In genomic region chr3:13480340-13481318, GRCh38 we compare ENCODE assay signal across 8 cellular contexts. TPM values are rescaled to one million over a fixed set of nuclear protein-coding genes. Genes with fewer than 3 reads are reported as not detected.
A peak's percentile ranks its signal among the peaks of the same experiment; 100 is the strongest.
DNase-seq lines count a peak whose midpoint lies in the region; ATAC-seq, FAIRE-seq and TF ChIP-seq lines count a peak whose summit lies in the region.

No MANE protein-coding gene starts in this region.

- H3K27me3 ChIP-seq in CD8-positive, alpha-beta memory T cell (ENCODE audit: insufficient read depth, low read length, poor library complexity, severe bottlenecking): no peaks in the 10 kb centered on the region
- H3K27me3 ChIP-seq in RWPE2 (ENCODE audit: insufficient read depth, poor library complexity, severe bottlenecking): no peaks in the 10 kb centered on the region
- no peaks in the 10 kb centered on the region for H3K27me3 ChIP-seq in liver (ENCODE audit: control insufficient read depth in 4 of 4, insufficient read depth in 4 of 4, low read length in 3 of 4)

- H3K9me3 ChIP-seq in CD8-positive, alpha-beta memory T cell (ENCODE audit: low read length): no peaks in the 10 kb centered on the region
- no peaks in the 10 kb centered on the region for H3K9me3 ChIP-seq in RWPE2 (ENCODE audit: severe bottlenecking)
- H3K9me3 ChIP-seq in liver (ENCODE audit: control insufficient read depth in 4 of 4, low read length in 3 of 4): no peaks in the 10 kb centered on the region

- peak; percentile 10; the same call in 2 of the 3 replicates for ATAC-seq in RWPE2 (ENCODE audit: low read depth)
- peak; percentile 22 for ATAC-seq in central memory CD8-positive, alpha-beta T cell (replicated peaks; ENCODE audit: extremely low read depth, poor library complexity, severe bottlenecking)
- ATAC-seq in stimulated activated naive B cell treated with anti-CD40 and anti-IgM and Interleukin-4, amounts not matched to agents 10 μg/mL and 1 μg/mL and 100 μg/mL, for 72 hours (replicated peaks): peak; percentile 33 to 35

- H3K36me3 ChIP-seq in CD8-positive, alpha-beta memory T cell (ENCODE audit: insufficient read depth, low read length): no peaks in the 10 kb centered on the region
- H3K36me3 ChIP-seq in RWPE2 (ENCODE audit: low read depth): no peaks in the 10 kb centered on the region
- no peaks in the 10 kb centered on the region for H3K36me3 ChIP-seq in liver (ENCODE audit: control insufficient read depth in 4 of 4, insufficient read depth in 3 of 4, low read depth in 1 of 4, low read length in 3 of 4)

- TF ChIP-seq RAD21 in liver (IDR thresholded peaks at IDR 0.05): no peak

- peak overlapping the region; percentile 9 for H3K27ac ChIP-seq in CD8-positive, alpha-beta memory T cell (ENCODE audit: low read depth, low read length)
- no peak overlapping the region for H3K27ac ChIP-seq in RWPE2 (ENCODE audit: poor library complexity, severe bottlenecking)
- H3K27ac ChIP-seq in liver (ENCODE audit: low read depth in 1 of 2, low read length in 2 of 2): no peak overlapping the region

- POLR2A ChIA-PET in CD8-positive, alpha-beta memory T cell (lab: Charles Lee): interaction anchor here (0.6 to 1.5 kb wide), 4 partner anchors 29 to 1819 kb away, joined by 3 to 8 read pairs (median 4); no protein-coding TSS in a partner anchor

- no peaks in the 10 kb centered on the region for H3K9me3 Mint-ChIP-seq in CD8-positive, alpha-beta memory T cell
- H3K9me3 Mint-ChIP-seq in central memory CD8-positive, alpha-beta T cell: no peaks in the 10 kb centered on the region
- no peaks in the 10 kb centered on the region for H3K9me3 Mint-ChIP-seq in stimulated activated naive B cell treated with anti-CD40 and anti-IgM and Interleukin-4, amounts not matched to agents 10 μg/mL and 1 μg/mL and 100 μg/mL, for 72 hours

- CTCF ChIA-PET in CD8-positive, alpha-beta memory T cell (lab: Charles Lee): interaction anchor here (1.0 to 4.7 kb wide), 8 partner anchors 9 to 416 kb away, joined by 3 to 19 read pairs (median 4); no protein-coding TSS in a partner anchor

- peak overlapping the region; percentile 82 to 94 (median 88) for H3K4me3 Mint-ChIP-seq in CD8-positive, alpha-beta memory T cell
- peak overlapping the region; percentile 88 for H3K4me3 Mint-ChIP-seq in central memory CD8-positive, alpha-beta T cell
- H3K4me3 Mint-ChIP-seq in stimulated activated naive B cell treated with anti-CD40 and anti-IgM and Interleukin-4, amounts not matched to agents 10 μg/mL and 1 μg/mL and 100 μg/mL, for 72 hours: peak overlapping the region; percentile 81 to 97

- H3K27me3 Mint-ChIP-seq in CD8-positive, alpha-beta memory T cell: no peaks in the 10 kb centered on the region
- H3K27me3 Mint-ChIP-seq in central memory CD8-positive, alpha-beta T cell: no peaks in the 10 kb centered on the region
- no peaks in the 10 kb centered on the region for H3K27me3 Mint-ChIP-seq in stimulated activated naive B cell treated with anti-CD40 and anti-IgM and Interleukin-4, amounts not matched to agents 10 μg/mL and 1 μg/mL and 100 μg/mL, for 72 hours

- H3K9ac ChIP-seq in liver (ENCODE audit: low read depth in 1 of 2, low read length in 2 of 2): no peak overlapping the region

- DNase-seq in CD8-positive, alpha-beta memory T cell: peak in 3 of 5 donors; percentile 32 to 77 (median 49)
- peak; percentile 36 for DNase-seq in H54 (ENCODE audit: insufficient read length, low spot score)
- no peak for DNase-seq in RWPE2 (ENCODE audit: low spot score)
- peak; percentile 28 to 33 for DNase-seq in central memory CD8-positive, alpha-beta T cell (ENCODE audit: low spot score in 2 of 2)
- DNase-seq in stimulated activated naive B cell treated with anti-CD40 and anti-IgM and Interleukin-4, amounts not matched to agents 10 μg/mL and 1 μg/mL and 100 μg/mL, for 72 hours: no peak
- no peak for DNase-seq in H4 (ENCODE audit: low spot score)
- DNase-seq in islet precursor cell: no peak

- peak overlapping the region; percentile 49 for H3K4me3 ChIP-seq in CD8-positive, alpha-beta memory T cell (ENCODE audit: low read length)
- H3K4me3 ChIP-seq in RWPE2 (ENCODE audit: severe bottlenecking): peak overlapping the region; percentile 60
- H3K4me3 ChIP-seq in liver (ENCODE audit: low read depth in 1 of 3, low read length in 3 of 3): peak overlapping the region in 2 of 3 donors; percentile 47 to 77

- TF ChIP-seq POLR2A in H54 (IDR thresholded peaks at IDR 0.05; ENCODE audit: low read depth, low read length): no peak

- peak overlapping the region in 7 of 8 donors; percentile 29 to 93 (median 81) for H3K27ac Mint-ChIP-seq in CD8-positive, alpha-beta memory T cell
- H3K27ac Mint-ChIP-seq in central memory CD8-positive, alpha-beta T cell (ENCODE audit: low read depth): peak overlapping the region; percentile 74
- H3K27ac Mint-ChIP-seq in stimulated activated naive B cell treated with anti-CD40 and anti-IgM and Interleukin-4, amounts not matched to agents 10 μg/mL and 1 μg/mL and 100 μg/mL, for 72 hours: peak overlapping the region; percentile 82

- TF ChIP-seq CTCF in RWPE2 (IDR thresholded peaks at IDR 0.05; ENCODE audit: poor library complexity, severe bottlenecking) (no peak), liver (IDR thresholded peaks at IDR 0.05; ENCODE audit: low read depth, low read length, missing input control) (no peak)

- H3K36me3 Mint-ChIP-seq in CD8-positive, alpha-beta memory T cell: peaks cover 0 to 4% (median 3%) of the 10 kb centered on the region in 3 donors
- peaks cover 3% of the 10 kb centered on the region for H3K36me3 Mint-ChIP-seq in central memory CD8-positive, alpha-beta T cell (ENCODE audit: insufficient read depth)
- H3K36me3 Mint-ChIP-seq in stimulated activated naive B cell treated with anti-CD40 and anti-IgM and Interleukin-4, amounts not matched to agents 10 μg/mL and 1 μg/mL and 100 μg/mL, for 72 hours: no peaks in the 10 kb centered on the region

- peaks cover 21% of the 10 kb centered on the region for H3K4me1 ChIP-seq in CD8-positive, alpha-beta memory T cell (ENCODE audit: insufficient read depth, low read length)
- peaks cover 11% of the 10 kb centered on the region for H3K4me1 ChIP-seq in RWPE2 (ENCODE audit: insufficient read depth, poor library complexity, severe bottlenecking)
- peaks cover 8 to 22% (median 14%) of the 10 kb centered on the region in 4 donors for H3K4me1 ChIP-seq in liver (ENCODE audit: control insufficient read depth in 4 of 4, insufficient read depth in 4 of 4, low read length in 3 of 4)

- H3K4me1 Mint-ChIP-seq in CD8-positive, alpha-beta memory T cell: peaks cover 6 to 38% (median 13%) of the 10 kb centered on the region in 3 donors
- H3K4me1 Mint-ChIP-seq in central memory CD8-positive, alpha-beta T cell: peaks cover 24% of the 10 kb centered on the region
- H3K4me1 Mint-ChIP-seq in stimulated activated naive B cell treated with anti-CD40 and anti-IgM and Interleukin-4, amounts not matched to agents 10 μg/mL and 1 μg/mL and 100 μg/mL, for 72 hours: peaks cover 9 to 14% of the 10 kb centered on the region in 2 donors

- 24% methylated on average over 70 of the region's 70 CpGs for WGBS in liver

- no peak for FAIRE-seq in H54 (lab: Jason Lieb, UNC)

TF ChIP-seq in liver, 16 proteins besides CTCF, POLR2A, EP300 and RAD21 (continues in another document):
- TF ChIP-seq HNF4G (IDR thresholded peaks at IDR 0.05) (no peak), ATF3 (IDR thresholded peaks at IDR 0.05) (no peak), REST (IDR thresholded peaks at IDR 0.05) (no peak), FOXA1 (IDR thresholded peaks at IDR 0.05) (no peak), SP1 (IDR thresholded peaks at IDR 0.05) (no peak), EGR1 (IDR thresholded peaks at IDR 0.05; ENCODE audit: low read depth in 2 of 2) (no peak), RXRA (IDR thresholded peaks at IDR 0.05) (no peak), FOXA2 (IDR thresholded peaks at IDR 0.05) (no peak), MAX (IDR thresholded peaks at IDR 0.05) (no peak), NR2F2 (IDR thresholded peaks at IDR 0.05) (no peak)

RNA-seq across cellular contexts. Expression of gene HDAC11, which starts 0.5 kb away (rescaled TPM):
- 1 to 10 TPM; 2.6 to 3.2 TPM for total RNA-seq in CD8-positive, alpha-beta memory T cell
- polyA plus RNA-seq in CD8-positive, alpha-beta memory T cell: 7.5 TPM
- total RNA-seq in liver: 1 to 10 TPM; 3.8 to 9.0 TPM
- 1 to 10 TPM; 2.5 TPM for polyA plus RNA-seq in liver
- 6.0 and 9.4 TPM in 2 replicates for total RNA-seq in H4 (2014; rRNA removed; shearing (Covaris generic))

Comparison
In these comparisons a context has a peak if more than half of its experiments do, and no peak if none do; other contexts are left out.
1. DNase-seq: peak in CD8-positive, alpha-beta memory T cell (3 of 5), H54 (single experiment) and central memory CD8-positive, alpha-beta T cell (2 of 2); none in RWPE2 (single experiment), stimulated activated naive B cell treated with anti-CD40 and anti-IgM and Interleukin-4, amounts not matched to agents 10 μg/mL and 1 μg/mL and 100 μg/mL, for 72 hours (single experiment), H4 (single experiment) and islet precursor cell (single experiment).
2. Peak in every context shown above with its lines, with median percentiles within 50 percentile points of each other: H3K4me3 ChIP-seq, H3K27ac Mint-ChIP-seq, H3K4me3 Mint-ChIP-seq and ATAC-seq.